In genomic region chr12:29640589-29641345, GRCh38 we compare ENCODE assay signal across 12 cellular contexts.
A peak's percentile ranks its signal among the peaks of the same experiment; 100 is the strongest.
DNase-seq lines count a peak whose midpoint lies in the region; ATAC-seq and TF ChIP-seq lines count a peak whose summit lies in the region.
"Had no signal": no experiment of that assay in that cellular context is flagged by ENCODE, and none has a peak within 500 bp of the region (broad histone marks: within the 10 kb centered on the region; RNA-seq: fewer than 3 reads in every experiment).

No MANE protein-coding gene starts in this region.

- H3K4me3 Mint-ChIP-seq in type B pancreatic cell = no peak overlapping the region
- H3K4me3 Mint-ChIP-seq in T-cell = no peak overlapping the region

- H3K27ac Mint-ChIP-seq in type B pancreatic cell (peak overlapping the region; percentile 24), T-cell (no peak overlapping the region)

- TF ChIP-seq CTCF in epithelial cell of proximal tubule (conservative IDR thresholded peaks at IDR 0.05; ENCODE audit: low read depth, low read length) (peak; percentile 25), type B pancreatic cell (conservative IDR thresholded peaks at IDR 0.05) (no peak), GM10266 (IDR thresholded peaks at IDR 0.05; ENCODE audit: control insufficient read depth, insufficient read depth, low read depth, missing control alignments) (no peak)

- H3K27me3 Mint-ChIP-seq in type B pancreatic cell (no peaks in the 10 kb centered on the region), T-cell (peaks cover 2 to 3% of the 10 kb centered on the region in 2 donors)

- no peaks in the 10 kb centered on the region for H3K9me3 ChIP-seq in mesodermal cell (ENCODE audit: control insufficient read depth, low read length)
- H3K9me3 ChIP-seq: colonic mucosa, lower lobe of right lung, Peyer's patch had no signal

- H3K4me1 Mint-ChIP-seq in type B pancreatic cell (ENCODE audit: unreplicated experiment) = no peaks in the 10 kb centered on the region
- H3K4me1 Mint-ChIP-seq in T-cell = no peaks in the 10 kb centered on the region

- peak overlapping the region; percentile 6 for H3K4me3 ChIP-seq in epithelial cell of proximal tubule (ENCODE audit: low read depth, low read length)
- no peak overlapping the region for H3K4me3 ChIP-seq in mesodermal cell (ENCODE audit: extremely low read depth, insufficient read depth, low read length, poor library complexity, severe bottlenecking)
- H3K4me3 ChIP-seq: colonic mucosa, lower lobe of right lung, Peyer's patch had no signal

- peaks cover 10% of the 10 kb centered on the region for H3K4me1 ChIP-seq in mesodermal cell (ENCODE audit: control insufficient read depth, insufficient read depth, low read length, poor library complexity, severe bottlenecking)
- H3K4me1 ChIP-seq: colonic mucosa, lower lobe of right lung had no signal

- H3K9me3 Mint-ChIP-seq in type B pancreatic cell (peaks cover 11% of the 10 kb centered on the region), T-cell (peaks cover 0 to 4% (median 0%) of the 10 kb centered on the region in 3 donors)

- no peaks in the 10 kb centered on the region for H3K36me3 ChIP-seq in mesodermal cell (ENCODE audit: control insufficient read depth, insufficient read depth, low read length)
- H3K36me3 ChIP-seq: colonic mucosa, lower lobe of right lung, Peyer's patch had no signal

- H3K27ac ChIP-seq in mesodermal cell (ENCODE audit: low read depth, low read length, severe bottlenecking) = peak overlapping the region; percentile 95
- H3K27ac ChIP-seq: colonic mucosa, lower lobe of right lung had no signal

- CTCF ChIA-PET in T-cell (lab: Charles Lee) = no interaction called here

- POLR2A ChIA-PET in T-cell (lab: Charles Lee) = interaction anchor here in 1 of 2 donors (0.6 kb wide), 1 partner anchor 867 kb away, joined by 8 read pairs; no protein-coding TSS in a partner anchor

- DNase-seq in NCI-H460 (ENCODE audit: extremely low read depth, low read depth) = peak; percentile 58
- DNase-seq in epithelial cell of proximal tubule (ENCODE audit: low read depth) = no peak
- no peak for DNase-seq in type B pancreatic cell (ENCODE audit: extremely low spot score, unreplicated experiment)
- DNase-seq in T-cell = no peak
- DNase-seq in GM10266 (ENCODE audit: extremely low spot score) = no peak
- no peak for DNase-seq in 8988T
- DNase-seq: activated CD8-positive, alpha-beta memory T cell treated with anti-CD3 and anti-CD28 coated beads for 24 hours; colonic mucosa; lower lobe of right lung had no signal

- H3K36me3 Mint-ChIP-seq in type B pancreatic cell (peaks cover 38% of the 10 kb centered on the region), T-cell (no peaks in the 10 kb centered on the region)

- 43 to 60% methylated on average over 6 to 7 of the region's 13 CpGs for WGBS in mesodermal cell (ENCODE audit: insufficient coverage in 2 of 2), 2 experiments

- ATAC-seq in T-cell (replicated peaks in 1 of 4) (no peak), GM21529 (IDR thresholded peaks at IDR 0.05; ENCODE audit: unreplicated experiment) (no peak)
- ATAC-seq: lower lobe of right lung had no signal
